In genomic region chr12:56449622-56449984, GRCh38 we compare ENCODE assay signal across 9 cellular contexts. TPM values are rescaled to one million over a fixed set of nuclear protein-coding genes. Genes with fewer than 3 reads are reported as not detected.
A peak's percentile ranks its signal among the peaks of the same experiment; 100 is the strongest.
DNase-seq lines count a peak whose midpoint lies in the region; ATAC-seq and TF ChIP-seq lines count a peak whose summit lies in the region.
"Had no signal": no experiment of that assay in that cellular context is flagged by ENCODE, and none has a peak within 500 bp of the region (broad histone marks: within the 10 kb centered on the region; RNA-seq: fewer than 3 reads in every experiment).

No MANE protein-coding gene starts in this region.

- H3K4me3 ChIP-seq in thyroid gland (replicated peaks in 1 of 3): peak overlapping the region; percentile 35 to 52 (median 45)

- no peaks in the 10 kb centered on the region for H3K9me3 Mint-ChIP-seq in activated CD8-positive, alpha-beta memory T cell treated with anti-CD3 and anti-CD28 coated beads, Interleukin-2, amount 10 ng/mL, durations not matched to agents 7 days and 5 days (ENCODE audit: low read depth)
- H3K9me3 Mint-ChIP-seq in activated naive CD8-positive, alpha-beta T cell treated with anti-CD3 and anti-CD28 coated beads, Interleukin-2, amount 10 ng/mL, durations not matched to agents 7 days and 5 days: no peaks in the 10 kb centered on the region

- 33 to 37% methylated on average over 5 of the region's 5 CpGs for WGBS in thyroid gland, 2 donors

- POLR2A ChIA-PET in activated naive CD8-positive, alpha-beta T cell treated with anti-CD3 and anti-CD28 coated beads, Interleukin-2, amount 10 ng/mL, durations not matched to agents 7 days and 5 days (lab: Charles Lee): interaction anchor here (0.8 to 3.1 kb wide), 14 partner anchors 11 to 227 kb away, joined by 3 to 27 read pairs (median 5); partner anchors contain the start of genes COQ10A, RNF41, SPRYD4 and STAT2

- no peaks in the 10 kb centered on the region for H3K9me3 ChIP-seq in thyroid gland

- CTCF ChIA-PET in activated CD8-positive, alpha-beta memory T cell treated with anti-CD3 and anti-CD28 coated beads, Interleukin-2, amount 10 ng/mL, durations not matched to agents 7 days and 5 days (lab: Charles Lee): interaction anchor here (0.6 to 4.1 kb wide), 11 partner anchors 12 to 260 kb away, joined by 3 to 36 read pairs (median 4); partner anchors contain the start of genes ANKRD52, SMARCC2, SPRYD4 and STAT2

- H3K4me1 Mint-ChIP-seq in activated CD8-positive, alpha-beta memory T cell treated with anti-CD3 and anti-CD28 coated beads, Interleukin-2, amount 10 ng/mL, durations not matched to agents 7 days and 5 days: peaks cover 28% of the 10 kb centered on the region
- H3K4me1 Mint-ChIP-seq in activated naive CD8-positive, alpha-beta T cell treated with anti-CD3 and anti-CD28 coated beads, Interleukin-2, amount 10 ng/mL, durations not matched to agents 7 days and 5 days: peaks cover 23% of the 10 kb centered on the region

- H3K36me3 ChIP-seq in thyroid gland: no peaks in the 10 kb centered on the region

- no peak for DNase-seq in activated CD8-positive, alpha-beta memory T cell treated with anti-CD3 and anti-CD28 coated beads, Interleukin-2, amount 10 ng/mL, durations not matched to agents 7 days and 5 days
- DNase-seq in activated CD8-positive, alpha-beta memory T cell treated with anti-CD3 and anti-CD28 coated beads, Interleukin-2, amount 50 U/mL, for 48 hours: no peak
- DNase-seq in activated naive CD8-positive, alpha-beta T cell treated with anti-CD3 and anti-CD28 coated beads, Interleukin-2, amount 10 ng/mL, durations not matched to agents 7 days and 5 days: no peak
- DNase-seq in thyroid gland: no peak
- DNase-seq in NCI-H345 treated with DMSO at 0.1 percent for 48 hours (lab: John Stamatoyannopoulos, UW; ENCODE audit: unreplicated experiment): no peak
- no peak for DNase-seq in ureter (ENCODE audit: low spot score)
- no peak for DNase-seq in NCI-H2081 treated with DMSO at 0.1 percent for 48 hours (lab: John Stamatoyannopoulos, UW)

- peaks cover 3 to 10% of the 10 kb centered on the region in 2 donors for H3K4me1 ChIP-seq in thyroid gland

- no peaks in the 10 kb centered on the region for H3K27me3 Mint-ChIP-seq in activated CD8-positive, alpha-beta memory T cell treated with anti-CD3 and anti-CD28 coated beads, Interleukin-2, amount 10 ng/mL, durations not matched to agents 7 days and 5 days
- peaks cover 2% of the 10 kb centered on the region for H3K27me3 Mint-ChIP-seq in activated naive CD8-positive, alpha-beta T cell treated with anti-CD3 and anti-CD28 coated beads, Interleukin-2, amount 10 ng/mL, durations not matched to agents 7 days and 5 days

- H3K27ac Mint-ChIP-seq in activated CD8-positive, alpha-beta memory T cell treated with anti-CD3 and anti-CD28 coated beads, Interleukin-2, amount 10 ng/mL, durations not matched to agents 7 days and 5 days: peak overlapping the region; percentile 82
- peak overlapping the region; percentile 85 for H3K27ac Mint-ChIP-seq in activated naive CD8-positive, alpha-beta T cell treated with anti-CD3 and anti-CD28 coated beads, Interleukin-2, amount 10 ng/mL, durations not matched to agents 7 days and 5 days

- H3K27me3 ChIP-seq in layer of hippocampus (ENCODE audit: control insufficient read depth, insufficient read depth, low read length) (no peaks in the 10 kb centered on the region), thyroid gland (no peaks in the 10 kb centered on the region)

- H3K4me3 Mint-ChIP-seq in activated CD8-positive, alpha-beta memory T cell treated with anti-CD3 and anti-CD28 coated beads, Interleukin-2, amount 10 ng/mL, durations not matched to agents 7 days and 5 days: peak overlapping the region; percentile 87
- peak overlapping the region; percentile 92 for H3K4me3 Mint-ChIP-seq in activated naive CD8-positive, alpha-beta T cell treated with anti-CD3 and anti-CD28 coated beads, Interleukin-2, amount 10 ng/mL, durations not matched to agents 7 days and 5 days

- H3K27ac ChIP-seq in layer of hippocampus (ENCODE audit: low read depth, low read length) (peak overlapping the region; percentile 92), thyroid gland (peak overlapping the region; percentile 63 to 86 (median 77))

- no peak for TF ChIP-seq POLR2A in thyroid gland (IDR thresholded peaks at IDR 0.05)

- H3K36me3 Mint-ChIP-seq in activated CD8-positive, alpha-beta memory T cell treated with anti-CD3 and anti-CD28 coated beads, Interleukin-2, amount 10 ng/mL, durations not matched to agents 7 days and 5 days: peaks cover 18% of the 10 kb centered on the region
- H3K36me3 Mint-ChIP-seq in activated naive CD8-positive, alpha-beta T cell treated with anti-CD3 and anti-CD28 coated beads, Interleukin-2, amount 10 ng/mL, durations not matched to agents 7 days and 5 days: peaks cover 16% of the 10 kb centered on the region

- ATAC-seq in activated CD8-positive, alpha-beta memory T cell treated with anti-CD3 and anti-CD28 coated beads, Interleukin-2, amount 10 ng/mL, durations not matched to agents 7 days and 5 days: no peak
- no peak for ATAC-seq in activated naive CD8-positive, alpha-beta T cell treated with anti-CD3 and anti-CD28 coated beads, Interleukin-2, amount 10 ng/mL, durations not matched to agents 7 days and 5 days (ENCODE audit: low read depth)

- TF ChIP-seq CTCF in thyroid gland (IDR thresholded peaks at IDR 0.05): no peak

- intact Hi-C loops in thyroid gland (cut with DNase I): no loop called here

RNA-seq across cellular contexts. Expression of gene TIMELESS, which starts 0.4 kb away (rescaled TPM):
- 10 to 100 TPM; 64.1 to 65.8 TPM for total RNA-seq in activated CD8-positive, alpha-beta memory T cell treated with anti-CD3 and anti-CD28 coated beads, Interleukin-2, amount 10 ng/mL, durations not matched to agents 7 days and 5 days
- 10 to 100 TPM; 40.1 to 47.1 TPM for total RNA-seq in activated naive CD8-positive, alpha-beta T cell treated with anti-CD3 and anti-CD28 coated beads, Interleukin-2, amount 10 ng/mL, durations not matched to agents 7 days and 5 days
- 1 to 10 TPM; 4.6 to 7.6 (median 6.7) TPM for total RNA-seq in thyroid gland
- total RNA-seq in ureter: 11.0 TPM

RNA-seq across cellular contexts. Expression of gene MIP, which starts 4.9 kb away (rescaled TPM):
- total RNA-seq in activated CD8-positive, alpha-beta memory T cell treated with anti-CD3 and anti-CD28 coated beads, Interleukin-2, amount 10 ng/mL, durations not matched to agents 7 days and 5 days: not detected
- not detected for total RNA-seq in activated naive CD8-positive, alpha-beta T cell treated with anti-CD3 and anti-CD28 coated beads, Interleukin-2, amount 10 ng/mL, durations not matched to agents 7 days and 5 days
- not detected for total RNA-seq in thyroid gland
- not detected for total RNA-seq in ureter
- total RNA-seq: SK-MEL-5 had no signal

RNA-seq across cellular contexts. Expression of gene SPRYD4, which starts 18.8 kb away (rescaled TPM):
- total RNA-seq in activated CD8-positive, alpha-beta memory T cell treated with anti-CD3 and anti-CD28 coated beads, Interleukin-2, amount 10 ng/mL, durations not matched to agents 7 days and 5 days: 1 to 10 TPM; 3.4 to 3.7 TPM
- 1 to 10 TPM; 3.9 to 4.1 TPM for total RNA-seq in activated naive CD8-positive, alpha-beta T cell treated with anti-CD3 and anti-CD28 coated beads, Interleukin-2, amount 10 ng/mL, durations not matched to agents 7 days and 5 days
- total RNA-seq in thyroid gland (1 to 10 TPM; 2.8 to 4.6 (median 4.3) TPM), ureter (6.8 TPM)

RNA-seq across cellular contexts. Expression of gene GLS2, which starts 38.4 kb away (rescaled TPM):
- total RNA-seq in activated CD8-positive, alpha-beta memory T cell treated with anti-CD3 and anti-CD28 coated beads, Interleukin-2, amount 10 ng/mL, durations not matched to agents 7 days and 5 days: 1 to 10 TPM; 1.1 to 1.4 TPM
- total RNA-seq in activated naive CD8-positive, alpha-beta T cell treated with anti-CD3 and anti-CD28 coated beads, Interleukin-2, amount 10 ng/mL, durations not matched to agents 7 days and 5 days: 1 to 10 TPM; 4.4 to 5.2 TPM
- total RNA-seq in thyroid gland (1 to 10 TPM; 1.8 to 4.2 (median 2.7) TPM), ureter (4.5 TPM)
- total RNA-seq: SK-MEL-5 had no signal
